Comparison of ENCODE assay signal across 10 cellular contexts in the genomic region with DNA sequence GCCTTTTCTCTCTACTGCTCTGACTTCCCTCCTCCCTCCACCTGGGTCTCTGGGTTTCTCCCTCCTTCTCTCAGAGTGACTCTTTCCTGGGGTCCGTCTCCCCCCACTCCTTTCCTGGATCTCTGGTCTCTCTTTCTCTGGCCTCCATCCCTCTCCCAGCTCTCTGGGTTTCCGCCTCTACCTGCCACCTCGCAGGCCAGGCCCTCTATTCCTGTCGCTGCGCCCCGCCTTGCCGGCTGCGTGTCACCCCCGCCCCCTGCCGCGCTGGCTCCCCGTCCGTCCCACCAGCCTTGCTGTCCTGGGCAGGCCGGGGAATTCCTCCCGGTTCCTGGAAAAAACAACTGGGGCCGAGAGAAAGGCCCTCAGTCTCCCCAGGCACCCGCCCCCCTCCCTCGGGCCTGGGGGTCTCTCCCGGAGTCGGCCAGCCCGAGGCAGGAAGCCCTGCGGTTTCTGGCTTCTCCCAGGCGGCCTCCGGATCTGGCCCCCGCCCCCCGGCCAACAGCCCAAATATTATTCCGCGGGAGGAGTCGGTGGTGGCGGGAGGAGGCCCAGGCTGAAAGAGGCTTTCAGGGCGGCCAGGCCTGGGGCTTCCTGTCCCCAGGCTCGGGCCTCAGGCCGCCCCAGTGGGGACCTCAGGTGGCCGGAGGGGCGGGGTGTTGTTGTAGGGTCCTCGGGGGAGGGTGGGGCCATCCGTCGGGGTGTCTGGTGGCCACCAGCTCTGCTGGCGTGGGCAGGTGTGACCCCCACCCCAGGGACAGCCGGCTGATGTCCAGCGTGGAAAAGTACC. TPM values are rescaled to one million over a fixed set of nuclear protein-coding genes. Genes with fewer than 3 reads are reported as not detected.
A peak's percentile ranks its signal among the peaks of the same experiment; 100 is the strongest.
DNase-seq lines count a peak whose midpoint lies in the region; TF ChIP-seq lines count a peak whose summit lies in the region.
"Had no signal": no experiment of that assay in that cellular context is flagged by ENCODE, and none has a peak within 500 bp of the region (broad histone marks: within the 10 kb centered on the region; RNA-seq: fewer than 3 reads in every experiment).

No MANE protein-coding gene starts in this region.

- peak overlapping the region; percentile 50 for H3K27ac ChIP-seq in colonic mucosa

- peak; percentile 31 to 37 for DNase-seq in activated CD4-positive, alpha-beta T cell treated with anti-CD3 and anti-CD28 coated beads for 4 hours
- DNase-seq in activated CD4-positive, alpha-beta T cell treated with anti-CD3 and anti-CD28 coated beads for 1 hour = no peak
- DNase-seq in colonic mucosa (peak; percentile 51), mesothelial cell of epicardium (ENCODE audit: low spot score in 2 of 2, unreplicated experiment in 2 of 2) (peak in 1 of 2 experiments; percentile 66), type B pancreatic cell (ENCODE audit: extremely low spot score, unreplicated experiment) (peak; percentile 72), HK-2 (ENCODE audit: unreplicated experiment) (no peak), NCI-H2029 (lab: John Stamatoyannopoulos, UW) (no peak)
- no peak for DNase-seq in effector CD4-positive, alpha-beta T cell

- H3K9me3 Mint-ChIP-seq in mesothelial cell of epicardium (no peaks in the 10 kb centered on the region), type B pancreatic cell (no peaks in the 10 kb centered on the region)
- H3K9me3 Mint-ChIP-seq: dendritic cell treated with granulocyte-macrophage colony-stimulating factor and Interleukin-4, amounts not matched to agents 40 ng/mL and 50 ng/mL, for 4 days had no signal

- no peaks in the 10 kb centered on the region for H3K36me3 Mint-ChIP-seq in mesothelial cell of epicardium
- no peaks in the 10 kb centered on the region for H3K36me3 Mint-ChIP-seq in type B pancreatic cell

- no peak for TF ChIP-seq CTCF in colonic mucosa (IDR thresholded peaks at IDR 0.05)
- no peak for TF ChIP-seq CTCF in mesothelial cell of epicardium (IDR thresholded peaks at IDR 0.05; ENCODE audit: unreplicated experiment)
- no peak for TF ChIP-seq CTCF in type B pancreatic cell (conservative IDR thresholded peaks at IDR 0.05)

- H3K4me3 ChIP-seq in colonic mucosa = peak overlapping the region; percentile 10

- H3K9ac ChIP-seq in colonic mucosa (ENCODE audit: low read depth in 2 of 2, low read length in 2 of 2) = peak overlapping the region; percentile 19 to 51

- peak overlapping the region; percentile 60 for H3K4me3 Mint-ChIP-seq in mesothelial cell of epicardium
- H3K4me3 Mint-ChIP-seq in type B pancreatic cell = peak overlapping the region; percentile 7
- H3K4me3 Mint-ChIP-seq: dendritic cell treated with granulocyte-macrophage colony-stimulating factor and Interleukin-4, amounts not matched to agents 40 ng/mL and 50 ng/mL, for 4 days had no signal

- peaks cover 12% of the 10 kb centered on the region for H3K4me1 ChIP-seq in colonic mucosa

- H3K27ac Mint-ChIP-seq in mesothelial cell of epicardium (peak overlapping the region; percentile 43), type B pancreatic cell (peak overlapping the region; percentile 20)
- H3K27ac Mint-ChIP-seq: dendritic cell treated with granulocyte-macrophage colony-stimulating factor and Interleukin-4, amounts not matched to agents 40 ng/mL and 50 ng/mL, for 4 days had no signal

- H3K27me3 Mint-ChIP-seq in mesothelial cell of epicardium (ENCODE audit: low read depth) (peaks cover 2% of the 10 kb centered on the region), type B pancreatic cell (peaks cover 10% of the 10 kb centered on the region)

- intact Hi-C loops in colonic mucosa (cut with DNase I) = no loop called here

- no peaks in the 10 kb centered on the region for H3K9me3 ChIP-seq in colonic mucosa

- no peaks in the 10 kb centered on the region for H3K27me3 ChIP-seq in colonic mucosa

- H3K36me3 ChIP-seq in colonic mucosa = no peaks in the 10 kb centered on the region

- H3K4me1 Mint-ChIP-seq in mesothelial cell of epicardium (peaks cover 13% of the 10 kb centered on the region), type B pancreatic cell (ENCODE audit: unreplicated experiment) (peaks cover 33% of the 10 kb centered on the region)

RNA-seq across cellular contexts. Expression of gene IRF2BP1, which starts 9.3 kb away (rescaled TPM):
- total RNA-seq in colonic mucosa (10 to 100 TPM; 20.3 to 29.7 TPM), mesothelial cell of epicardium (33.8 to 34.6 TPM (median 34.1 TPM) in 3 replicates), type B pancreatic cell (ENCODE audit: low replicate concordance) (25.5 and 32.2 TPM in 2 replicates)

RNA-seq across cellular contexts. Expression of gene FOXA3, which starts 12.5 kb away (rescaled TPM):
- total RNA-seq in colonic mucosa (10 to 100 TPM; 48.5 to 55.9 TPM), mesothelial cell of epicardium (not detected in 3 replicates), type B pancreatic cell (ENCODE audit: low replicate concordance) (3.3 and 5.0 TPM in 2 replicates)

RNA-seq across cellular contexts. Expression of gene SYMPK, which starts 13.7 kb away (rescaled TPM):
- 100 to 1,000 TPM in 1 of 2 donors, 10 to 100 TPM in 1; 55.7 to 101 TPM for total RNA-seq in colonic mucosa
- 89.3 to 93.4 TPM (median 92.6 TPM) in 3 replicates for total RNA-seq in mesothelial cell of epicardium
- 66.7 and 93.0 TPM in 2 replicates for total RNA-seq in type B pancreatic cell (ENCODE audit: low replicate concordance)

RNA-seq across cellular contexts. Expression of gene MYPOP, which starts 25.8 kb away (rescaled TPM):
- total RNA-seq in colonic mucosa = 1 to 10 TPM; 8.9 to 9.0 TPM
- total RNA-seq in mesothelial cell of epicardium = 10.4 to 11.5 TPM (median 10.9 TPM) in 3 replicates
- 8.0 and 8.5 TPM in 2 replicates for total RNA-seq in type B pancreatic cell (ENCODE audit: low replicate concordance)

RNA-seq across cellular contexts. Expression of gene NANOS2, which starts 38.0 kb away (rescaled TPM):
- total RNA-seq in colonic mucosa = not detected
- not detected in 3 replicates for total RNA-seq in mesothelial cell of epicardium
- total RNA-seq in type B pancreatic cell (ENCODE audit: low replicate concordance) = not detected in 2 replicates
- total RNA-seq: M059J had no signal

Comparison
In these comparisons a context has a peak if more than half of its experiments do, and no peak if none do; other contexts are left out.
1. DNase-seq: peak in activated CD4-positive, alpha-beta T cell treated with anti-CD3 and anti-CD28 coated beads for 4 hours (2 of 2), colonic mucosa (single experiment) and type B pancreatic cell (single experiment); none in activated CD4-positive, alpha-beta T cell treated with anti-CD3 and anti-CD28 coated beads for 1 hour (single experiment), effector CD4-positive, alpha-beta T cell (single experiment), HK-2 (single experiment) and NCI-H2029 (single experiment).